ENCODE assay signal across 20 cellular contexts in genomic region chr11:74366576-74366975, GRCh38. TPM values are rescaled to one million over a fixed set of nuclear protein-coding genes. Genes with fewer than 3 reads are reported as not detected.
DNase-seq lines count a peak whose midpoint lies in the region; ATAC-seq and TF ChIP-seq lines count a peak whose summit lies in the region.
"Had no signal": no experiment of that assay in that cellular context is flagged by ENCODE, and none has a peak within 500 bp of the region (broad histone marks: within the 10 kb centered on the region; RNA-seq: fewer than 3 reads in every experiment).

No MANE protein-coding gene starts in this region.

- peaks cover 22% of the 10 kb centered on the region for H3K36me3 ChIP-seq in GM23338 (ENCODE audit: insufficient read depth)
- peaks cover 3% of the 10 kb centered on the region for H3K36me3 ChIP-seq in adipocyte (ENCODE audit: control insufficient read depth, insufficient read depth, low read length, severe bottlenecking)
- H3K36me3 ChIP-seq in skeletal muscle satellite cell (ENCODE audit: insufficient read depth, low read length) = peaks cover 12% of the 10 kb centered on the region
- no peaks in the 10 kb centered on the region for H3K36me3 ChIP-seq in testis (ENCODE audit: low read depth, missing control alignments)
- no peaks in the 10 kb centered on the region for H3K36me3 ChIP-seq in right atrium auricular region
- H3K36me3 ChIP-seq: prostate gland, WERI-Rb-1 had no signal

- no peaks in the 10 kb centered on the region for H3K4me1 Mint-ChIP-seq in GM23338
- H3K4me1 Mint-ChIP-seq: H9 had no signal

- H3F3A ChIP-seq in GM23338 (replicated peaks; ENCODE audit: low read depth) = no peaks in the 10 kb centered on the region

- no peak for TF ChIP-seq CTCF in GM23338 (conservative IDR thresholded peaks at IDR 0.05; ENCODE audit: low read depth in 2 of 2)
- TF ChIP-seq CTCF in testis (IDR thresholded peaks at IDR 0.05) = no peak
- no peak for TF ChIP-seq CTCF in right atrium auricular region (IDR thresholded peaks at IDR 0.05)

- H3K4me1 ChIP-seq in GM23338 (ENCODE audit: insufficient read depth) (no peaks in the 10 kb centered on the region), adipocyte (ENCODE audit: control insufficient read depth, insufficient read depth, low read length) (peaks cover 4% of the 10 kb centered on the region), skeletal muscle satellite cell (ENCODE audit: control insufficient read depth, insufficient read depth, low read length) (peaks cover 25% of the 10 kb centered on the region), testis (no peaks in the 10 kb centered on the region), right atrium auricular region (no peaks in the 10 kb centered on the region)
- H3K4me1 ChIP-seq: prostate gland had no signal

- H4K20me1 ChIP-seq in GM23338 (replicated peaks; ENCODE audit: insufficient read depth) = no peaks in the 10 kb centered on the region

- H3K9ac ChIP-seq in adipocyte (ENCODE audit: low read length) (no peak overlapping the region), skeletal muscle satellite cell (ENCODE audit: low read depth, low read length) (no peak overlapping the region)

- H3K79me2 ChIP-seq in GM23338 (replicated peaks; ENCODE audit: insufficient read depth) = no peaks in the 10 kb centered on the region

- H3K27me3 ChIP-seq in GM23338 (ENCODE audit: insufficient read depth) (no peaks in the 10 kb centered on the region), adipocyte (replicated peaks; ENCODE audit: control insufficient read depth, insufficient read depth, low read length) (no peaks in the 10 kb centered on the region), skeletal muscle satellite cell (ENCODE audit: control insufficient read depth, insufficient read depth, low read length) (no peaks in the 10 kb centered on the region), testis (no peaks in the 10 kb centered on the region), right atrium auricular region (no peaks in the 10 kb centered on the region)

- no peaks in the 10 kb centered on the region for H3K9me2 ChIP-seq in GM23338 (ENCODE audit: insufficient read depth)

- H3K4me3 ChIP-seq in GM23338 (no peak overlapping the region), adipocyte (ENCODE audit: low read length) (no peak overlapping the region), skeletal muscle satellite cell (ENCODE audit: low read length) (no peak overlapping the region), testis (no peak overlapping the region), right atrium auricular region (no peak overlapping the region)
- H3K4me3 ChIP-seq: PC-9, prostate gland had no signal

- no peak overlapping the region for H3K4me2 ChIP-seq in GM23338
- peak overlapping the region; percentile 1 for H3K4me2 ChIP-seq in skeletal muscle satellite cell (ENCODE audit: low read length)
- H3K4me2 ChIP-seq: PC-9 had no signal

- no peak overlapping the region for H3K27ac ChIP-seq in GM23338 (ENCODE audit: low read depth)
- H3K27ac ChIP-seq in testis = no peak overlapping the region
- no peak overlapping the region for H3K27ac ChIP-seq in right atrium auricular region
- H3K27ac ChIP-seq: PC-9, prostate gland, WERI-Rb-1 had no signal

- intact Hi-C loops in testis (cut with DNase I; ENCODE audit: low total_unique reads) = no loop called here

- peak; percentile 38 for DNase-seq in GM23338 (ENCODE audit: low spot score)
- DNase-seq in adipocyte (ENCODE audit: low read depth) = peak; percentile 70
- peak; percentile 60 for DNase-seq in hepatic stellate cell (ENCODE audit: low spot score)
- DNase-seq in stimulated activated CD4-positive, alpha-beta T cell treated with anti-CD3 and anti-CD28 coated beads, Interleukin-12 subunit alpha, Interleukin-12 subunit beta, amount 100 ng/mL, for 4 hours = no peak
- DNase-seq in NOMO-1 treated with DMSO at 0.1 percent for 48 hours (lab: John Stamatoyannopoulos, UW; ENCODE audit: unreplicated experiment) = no peak
- DNase-seq in testis = no peak
- no peak for DNase-seq in right atrium auricular region (ENCODE audit: low spot score)
- DNase-seq: activated gamma-delta T cell; H9; head of caudate nucleus; Karpas-422; left colon; NCI-H524; PC-9; stimulated activated CD4-positive, alpha-beta T cell treated with anti-CD3 and anti-CD28 coated beads, Interleukin-2, amount 100 ng/mL, for 48 hours; WERI-Rb-1 had no signal

- WGBS in testis, 2 donors = 56 to 58% methylated on average over 2 of the region's 2 CpGs

- no peak; the same call in 2 of the 3 replicates for ATAC-seq in GM23338
- ATAC-seq: left colon had no signal

- H3K27ac Mint-ChIP-seq in GM23338 = no peak overlapping the region
- H3K27ac Mint-ChIP-seq: H9, type B pancreatic cell had no signal

- no peak for TF ChIP-seq POLR2A in testis (IDR thresholded peaks at IDR 0.05)

- no peaks in the 10 kb centered on the region for H3K27me3 Mint-ChIP-seq in GM23338 (ENCODE audit: insufficient read depth, low read depth, poor library complexity)
- H3K27me3 Mint-ChIP-seq: type B pancreatic cell had no signal

- peaks cover 5% of the 10 kb centered on the region for H3K9me3 Mint-ChIP-seq in GM23338
- H3K9me3 Mint-ChIP-seq: type B pancreatic cell had no signal

- H3K9me3 ChIP-seq in adipocyte (ENCODE audit: control insufficient read depth, low read length) = no peaks in the 10 kb centered on the region
- H3K9me3 ChIP-seq in skeletal muscle satellite cell (replicated peaks; ENCODE audit: low read length) = no peaks in the 10 kb centered on the region
- no peaks in the 10 kb centered on the region for H3K9me3 ChIP-seq in testis
- no peaks in the 10 kb centered on the region for H3K9me3 ChIP-seq in right atrium auricular region
- H3K9me3 ChIP-seq: prostate gland had no signal

- no peak overlapping the region for H2AFZ ChIP-seq in GM23338
- H2AFZ ChIP-seq: PC-9 had no signal

- H3K36me3 Mint-ChIP-seq in GM23338 (ENCODE audit: low read depth) = peaks cover 36% of the 10 kb centered on the region

- no peak overlapping the region for H3K4me3 Mint-ChIP-seq in GM23338
- H3K4me3 Mint-ChIP-seq: H9, type B pancreatic cell had no signal

TF ChIP-seq in GM23338, 12 proteins besides CTCF, POLR2A, EP300 and RAD21 (continues in another document):
- TF ChIP-seq POLR2AphosphoS5 (IDR thresholded peaks at IDR 0.05; ENCODE audit: low read depth) = no peak
- no peak for TF ChIP-seq STAT1 (IDR thresholded peaks at IDR 0.05; ENCODE audit: unreplicated experiment)

RNA-seq across cellular contexts. Expression of gene PGM2L1, which starts 31.7 kb away (rescaled TPM):
- 41.0 and 44.4 TPM in 2 replicates for total RNA-seq in GM23338 (2014; rRNA removed; shearing (Covaris generic))
- 27.2 and 32.6 TPM in 2 replicates for polyA plus RNA-seq in GM23338 (2016; fragmentation: Nextera tagmentation; extraction: Ambion mirVana)
- total RNA-seq in skeletal muscle satellite cell (2012; rRNA removed) = 1.3 and 1.5 TPM in 2 replicates
- 1 to 10 TPM; 1.8 to 2.0 TPM for total RNA-seq in testis
- polyA plus RNA-seq in testis (ENCODE audit: insufficient read depth, low read depth, low replicate concordance) = 2.4 TPM
- total RNA-seq in right atrium auricular region = 1 to 10 TPM; 2.3 to 3.4 TPM

RNA-seq across cellular contexts. Expression of gene P4HA3, which starts 55.1 kb away (rescaled TPM):
- 0.12 TPM in 1 of 2 replicates, not detected in the other for total RNA-seq in GM23338 (2014; rRNA removed; shearing (Covaris generic))
- polyA plus RNA-seq in GM23338 (2016; fragmentation: Nextera tagmentation; extraction: Ambion mirVana) (0.08 TPM in 1 of 2 replicates, not detected in the other), testis (ENCODE audit: insufficient read depth, low read depth, low replicate concordance) (8.1 TPM)
- 2.0 and 5.2 TPM in 2 replicates for total RNA-seq in skeletal muscle satellite cell (2012; rRNA removed)
- total RNA-seq in testis (1 to 10 TPM; 4.8 to 4.9 TPM), right atrium auricular region (under 1 TPM in 1 of 2 donors, not detected in 1; 0.75 TPM)
- total RNA-seq: activated CD8-positive, alpha-beta memory T cell treated with anti-CD3 and anti-CD28 coated beads for 36 hours; H9 had no signal

Comparison
In these comparisons a context has a peak if more than half of its experiments do, and no peak if none do; other contexts are left out.
1. DNase-seq: peak in GM23338 (single experiment), adipocyte (single experiment) and hepatic stellate cell (single experiment); none in stimulated activated CD4-positive, alpha-beta T cell treated with anti-CD3 and anti-CD28 coated beads, Interleukin-12 subunit alpha, Interleukin-12 subunit beta, amount 100 ng/mL, for 4 hours (single experiment), NOMO-1 treated with DMSO at 0.1 percent for 48 hours (single experiment), testis (single experiment) and right atrium auricular region (single experiment).